9 cellular contexts compared by ENCODE assay signal in genomic region chr15:39687965-39688364, GRCh38.
"Had no signal": no experiment of that assay in that cellular context is flagged by ENCODE, and none has a peak within 500 bp of the region (broad histone marks: within the 10 kb centered on the region; RNA-seq: fewer than 3 reads in every experiment).

No MANE protein-coding gene starts in this region.

- H3K4me3 ChIP-seq: GM23338, HAP-1 had no signal

- H3K36me3 Mint-ChIP-seq: IgD-negative memory B cell had no signal

- H3K9me3 ChIP-seq: HAP-1 had no signal

- FAIRE-seq: H1, HepG2 had no signal

- H3K9ac ChIP-seq: KMS-11 had no signal

- H3K4me2 ChIP-seq: GM23338, KMS-11 had no signal

- DNase-seq: H7, KBM-7 had no signal

- H3K36me3 ChIP-seq: HAP-1 had no signal

- H3K9me3 Mint-ChIP-seq: GM23338, IgD-negative memory B cell had no signal

- H2AFZ ChIP-seq: GM23338 had no signal

- H3K27ac Mint-ChIP-seq: GM23338, IgD-negative memory B cell had no signal

- H3K4me3 Mint-ChIP-seq: GM23338, IgD-negative memory B cell had no signal

- H3K27ac ChIP-seq: HL-60, KMS-11 had no signal
